ENCODE assay signal across 24 cellular contexts in the genomic region with DNA sequence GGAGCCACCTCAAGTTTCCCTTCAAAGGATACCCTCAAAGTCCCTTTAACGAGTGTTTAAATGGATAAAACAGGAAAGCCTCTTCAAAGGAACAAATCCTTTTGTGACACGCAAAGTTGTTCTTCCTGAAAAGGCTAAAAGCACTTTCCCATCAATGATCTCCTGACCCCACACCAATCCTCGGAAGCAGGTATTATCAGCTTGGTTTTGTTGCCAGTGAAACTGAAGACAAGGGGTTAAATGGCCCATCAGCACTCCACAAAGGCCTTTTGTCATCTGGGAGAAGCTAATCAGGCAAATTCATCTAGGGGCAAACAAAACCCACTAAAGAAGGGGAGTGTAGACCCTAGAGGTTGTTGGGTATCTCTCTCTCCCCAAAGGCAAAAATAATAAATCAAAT.
DNase-seq lines count a peak whose midpoint lies in the region; ATAC-seq, FAIRE-seq and TF ChIP-seq lines count a peak whose summit lies in the region.
"Had no signal": no experiment of that assay in that cellular context is flagged by ENCODE, and none has a peak within 500 bp of the region (broad histone marks: within the 10 kb centered on the region; RNA-seq: fewer than 3 reads in every experiment).

No MANE protein-coding gene starts in this region.

- CTCF ChIA-PET in HepG2 (lab: Yijun Ruan, JAX; ENCODE audit: low intra/inter-chr PET ratio, low total read pairs) (no interaction called here), HEK293T (lab: Yijun Ruan, JAX) (no interaction called here)

- ATAC-seq in HepG2, result no peak
- no peak for ATAC-seq in right lobe of liver
- no peak for ATAC-seq in stimulated activated effector memory CD8-positive, alpha-beta T cell treated with anti-CD3 and anti-CD28 coated beads, Interleukin-12 subunit alpha, Interleukin-12 subunit beta, amount 100 ng/mL, for 72 hours
- ATAC-seq: K562, PC-3 had no signal

- no peak overlapping the region for H3K4me2 ChIP-seq in HepG2 (ENCODE audit: low read depth, low read length)
- H3K4me2 ChIP-seq: SK-N-SH had no signal

- TF ChIP-seq CTCF in HepG2 (CRISPR knock-in tag; IDR thresholded peaks at IDR 0.05) (no peak), right lobe of liver (IDR thresholded peaks at IDR 0.05) (no peak), CD14-positive monocyte (IDR thresholded peaks at IDR 0.05) (no peak)

- intact Hi-C loops in HepG2 (cut with micrococcal nuclease; ENCODE audit: unreplicated experiment) (no loop called here), right lobe of liver (cut with DNase I) (no loop called here), CD14-positive monocyte (cut with micrococcal nuclease) (no loop called here)

- H3K4me3 Mint-ChIP-seq in immature natural killer cell, result no peak overlapping the region
- no peak overlapping the region for H3K4me3 Mint-ChIP-seq in stimulated activated effector memory CD8-positive, alpha-beta T cell treated with anti-CD3 and anti-CD28 coated beads, Interleukin-12 subunit alpha, Interleukin-12 subunit beta, amount 100 ng/mL, for 72 hours
- H3K4me3 Mint-ChIP-seq in CD14-positive monocyte, result no peak overlapping the region
- H3K4me3 Mint-ChIP-seq: CD8-positive, alpha-beta memory T cell had no signal

- H3K4me1 ChIP-seq in HepG2 (ENCODE audit: insufficient read depth, low read length) (no peaks in the 10 kb centered on the region; the same call in 1 of the 2 replicates), right lobe of liver (peaks cover 0 to 3% (median 0%) of the 10 kb centered on the region in 4 donors)

- H3K36me3 Mint-ChIP-seq in immature natural killer cell (peaks cover 15 to 45% (median 45%) of the 10 kb centered on the region in 3 donors), CD14-positive monocyte (no peaks in the 10 kb centered on the region)
- H3K36me3 Mint-ChIP-seq in stimulated activated effector memory CD8-positive, alpha-beta T cell treated with anti-CD3 and anti-CD28 coated beads, Interleukin-12 subunit alpha, Interleukin-12 subunit beta, amount 100 ng/mL, for 72 hours, result peaks cover 5% of the 10 kb centered on the region

- TF ChIP-seq POLR2A in HepG2 (IDR thresholded peaks at IDR 0.05; ENCODE audit: insufficient read depth in 1 of 2, low read depth in 2 of 2, low read length in 2 of 2) (no peak), right lobe of liver (IDR thresholded peaks at IDR 0.05) (no peak)

- H3K4me3 ChIP-seq in HepG2 (replicated peaks in 1 of 3; ENCODE audit: insufficient read depth in 1 of 3, low read depth in 2 of 3, low read length in 3 of 3), result no peak overlapping the region
- no peak overlapping the region for H3K4me3 ChIP-seq in right lobe of liver
- H3K4me3 ChIP-seq: K562, MG63 had no signal

- H3K36me3 ChIP-seq in HepG2 (replicated peaks in 1 of 2; ENCODE audit: control insufficient read depth in 1 of 2, insufficient read depth in 2 of 2, low read length in 2 of 2) (no peaks in the 10 kb centered on the region), right lobe of liver (no peaks in the 10 kb centered on the region)
- H3K36me3 ChIP-seq: MG63 had no signal

- H4K20me1 ChIP-seq in HepG2 (ENCODE audit: insufficient read depth, low read length), result no peaks in the 10 kb centered on the region

- in situ Hi-C loops in HepG2 (cut with HindIII; ENCODE audit: extremely low pct_ligation_motif_present, low pct_unique_long_range_greater_than_20kb), result no loop called here

- peak overlapping the region in 5 of 6 donors; percentile 29 to 95 (median 72) for H3K27ac Mint-ChIP-seq in immature natural killer cell
- peak overlapping the region; percentile 33 for H3K27ac Mint-ChIP-seq in stimulated activated effector memory CD8-positive, alpha-beta T cell treated with anti-CD3 and anti-CD28 coated beads, Interleukin-12 subunit alpha, Interleukin-12 subunit beta, amount 100 ng/mL, for 72 hours
- no peak overlapping the region for H3K27ac Mint-ChIP-seq in CD14-positive monocyte

- FAIRE-seq in HepG2 (lab: Jason Lieb, UNC), result no peak
- FAIRE-seq: K562 had no signal

- no peak for DNase-seq in HepG2 (ENCODE audit: low spot score)
- no peak for DNase-seq in right lobe of liver
- peak; percentile 56 for DNase-seq in NCI-H526 treated with DMSO at 0.1 percent for 48 hours (lab: John Stamatoyannopoulos, UW)
- DNase-seq in immature natural killer cell, result no peak
- no peak for DNase-seq in stimulated activated effector memory CD8-positive, alpha-beta T cell treated with anti-CD3 and anti-CD28 coated beads, Interleukin-12 subunit alpha, Interleukin-12 subunit beta, amount 100 ng/mL, for 72 hours (ENCODE audit: low spot score in 2 of 2)
- no peak for DNase-seq in NCI-H1930 (lab: John Stamatoyannopoulos, UW)
- no peak for DNase-seq in CD14-positive monocyte (ENCODE audit: low spot score)
- DNase-seq in HEK293T (ENCODE audit: extremely low spot score), result no peak
- DNase-seq: AML-193; C1 segment of cervical spinal cord; Calu3; CD8-positive, alpha-beta memory T cell; DMS153; GDM1; GOT3; MG63; NCI-H1417; NCI-H187 treated with DMSO at 0.1 percent for 48 hours; NCI-H226; NCI-H510A treated with DMSO at 0.1 percent for 48 hours; PC-3; Right ventricle myocardium superior; SK-N-SH had no signal

- no peaks in the 10 kb centered on the region for H3K9me3 ChIP-seq in HepG2 (ENCODE audit: low read length)
- H3K9me3 ChIP-seq in right lobe of liver, result no peaks in the 10 kb centered on the region
- H3K9me3 ChIP-seq: MG63, SK-N-SH had no signal

- H3K9me3 Mint-ChIP-seq in immature natural killer cell (no peaks in the 10 kb centered on the region), CD14-positive monocyte (peaks cover 0 to 3% (median 0%) of the 10 kb centered on the region in 7 donors)
- no peaks in the 10 kb centered on the region for H3K9me3 Mint-ChIP-seq in stimulated activated effector memory CD8-positive, alpha-beta T cell treated with anti-CD3 and anti-CD28 coated beads, Interleukin-12 subunit alpha, Interleukin-12 subunit beta, amount 100 ng/mL, for 72 hours
- H3K9me3 Mint-ChIP-seq: CD8-positive, alpha-beta memory T cell had no signal

- H3K27me3 Mint-ChIP-seq in immature natural killer cell (ENCODE audit: low read depth in 3 of 3) (peaks cover 0 to 6% (median 1%) of the 10 kb centered on the region in 3 donors), CD14-positive monocyte (ENCODE audit: low read depth in 3 of 3) (no peaks in the 10 kb centered on the region)

- H3K9ac ChIP-seq in HepG2 (ENCODE audit: insufficient read depth, low read depth, low read length), result no peak overlapping the region
- H3K9ac ChIP-seq: SK-N-SH had no signal

- no TSS peak for BruUV-seq in HepG2 (replicated peaks; lab: Mats Ljungman, UMichigan)

- POLR2A ChIA-PET in HepG2 (lab: Yijun Ruan, JAX) (no interaction called here), HEK293T (lab: Yijun Ruan, JAX) (no interaction called here)

- no peak overlapping the region for H2AFZ ChIP-seq in HepG2 (ENCODE audit: low read length)

- no peak overlapping the region for H3K27ac ChIP-seq in HepG2 (ENCODE audit: extremely low read length, insufficient read depth, low read length)
- H3K27ac ChIP-seq in right lobe of liver, result no peak overlapping the region

- TF ChIP-seq RAD21 in HepG2 (CRISPR knock-in tag; IDR thresholded peaks at IDR 0.05), result no peak

- WGBS in HepG2 (ENCODE audit: low lambda C conversion rate), result 18% methylated on average over 3 of the region's 3 CpGs
- 60% methylated on average over 3 of the region's 3 CpGs for WGBS in right lobe of liver (ENCODE audit: insufficient coverage, low coverage, low lambda C conversion rate, missing lambda C conversion rate)

- H3K27me3 ChIP-seq in HepG2 (ENCODE audit: control insufficient read depth in 1 of 2, insufficient read depth in 2 of 2, low read length in 2 of 2) (peaks cover 0 to 11% of the 10 kb centered on the region in 2 experiments; a peak in 3 of 5 replicates), right lobe of liver (no peaks in the 10 kb centered on the region)
- H3K27me3 ChIP-seq: MG63 had no signal

- H3K79me2 ChIP-seq in HepG2 (ENCODE audit: insufficient read depth, low read length), result no peaks in the 10 kb centered on the region

- TF ChIP-seq EP300 in HepG2 (IDR thresholded peaks at IDR 0.05; ENCODE audit: low read depth in 2 of 2, low read length in 2 of 2) (no peak), HepG2 (CRISPR knock-in tag; IDR thresholded peaks at IDR 0.05; ENCODE audit: borderline replicate concordance) (no peak)

- H3K4me1 Mint-ChIP-seq in immature natural killer cell (peaks cover 52 to 88% of the 10 kb centered on the region in 2 donors), CD14-positive monocyte (peaks cover 28% of the 10 kb centered on the region)
- H3K4me1 Mint-ChIP-seq in stimulated activated effector memory CD8-positive, alpha-beta T cell treated with anti-CD3 and anti-CD28 coated beads, Interleukin-12 subunit alpha, Interleukin-12 subunit beta, amount 100 ng/mL, for 72 hours, result peaks cover 11% of the 10 kb centered on the region

TF ChIP-seq in HepG2, 621 proteins besides CTCF, POLR2A, EP300 and RAD21:
- TF ChIP-seq MEIS2 (CRISPR knock-in tag; IDR thresholded peaks at IDR 0.05), result no peak
- TF ChIP-seq ZNF652 (CRISPR knock-in tag; IDR thresholded peaks at IDR 0.05; ENCODE audit: borderline replicate concordance, low read depth), result peak; percentile 57
TF ChIP-seq in HepG2: peak in this region for 1.

TF ChIP-seq in HEK293T, 16 proteins besides CTCF, POLR2A, EP300 and RAD21:
- TF ChIP-seq HDGF (IDR thresholded peaks at IDR 0.05; ENCODE audit: borderline replicate concordance) (no peak), FOXK2 (IDR thresholded peaks at IDR 0.05) (no peak), CTBP1 (IDR thresholded peaks at IDR 0.05; ENCODE audit: borderline replicate concordance) (no peak), SP1 (IDR thresholded peaks at IDR 0.05) (no peak), ZNF384 (IDR thresholded peaks at IDR 0.05) (no peak), L3MBTL2 (conservative IDR thresholded peaks at IDR 0.05) (no peak), TARDBP (IDR thresholded peaks at IDR 0.05) (no peak), SUZ12 (IDR thresholded peaks at IDR 0.05) (no peak), ELF4 (IDR thresholded peaks at IDR 0.05) (no peak), ARNT (IDR thresholded peaks at IDR 0.05) (no peak), NFRKB (IDR thresholded peaks at IDR 0.05) (no peak)
- TF ChIP-seq, protein P1, sequence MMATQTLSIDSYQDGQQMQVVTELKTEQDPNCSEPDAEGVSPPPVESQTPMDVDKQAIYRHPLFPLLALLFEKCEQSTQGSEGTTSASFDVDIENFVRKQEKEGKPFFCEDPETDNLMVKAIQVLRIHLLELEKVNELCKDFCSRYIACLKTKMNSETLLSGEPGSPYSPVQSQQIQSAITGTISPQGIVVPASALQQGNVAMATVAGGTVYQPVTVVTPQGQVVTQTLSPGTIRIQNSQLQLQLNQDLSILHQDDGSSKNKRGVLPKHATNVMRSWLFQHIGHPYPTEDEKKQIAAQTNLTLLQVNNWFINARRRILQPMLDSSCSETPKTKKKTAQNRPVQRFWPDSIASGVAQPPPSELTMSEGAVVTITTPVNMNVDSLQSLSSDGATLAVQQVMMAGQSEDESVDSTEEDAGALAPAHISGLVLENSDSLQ (IDR thresholded peaks at IDR 0.05), result no peak
TF ChIP-seq in HEK293T: peak in this region for 0.

Comparison
In these comparisons a context has a peak if more than half of its experiments do, and no peak if none do; other contexts are left out.
1. H3K27ac Mint-ChIP-seq: peak in immature natural killer cell (5 of 6) and stimulated activated effector memory CD8-positive, alpha-beta T cell treated with anti-CD3 and anti-CD28 coated beads, Interleukin-12 subunit alpha, Interleukin-12 subunit beta, amount 100 ng/mL, for 72 hours (single experiment); none in CD14-positive monocyte (0 of 7).